In the genomic region with DNA sequence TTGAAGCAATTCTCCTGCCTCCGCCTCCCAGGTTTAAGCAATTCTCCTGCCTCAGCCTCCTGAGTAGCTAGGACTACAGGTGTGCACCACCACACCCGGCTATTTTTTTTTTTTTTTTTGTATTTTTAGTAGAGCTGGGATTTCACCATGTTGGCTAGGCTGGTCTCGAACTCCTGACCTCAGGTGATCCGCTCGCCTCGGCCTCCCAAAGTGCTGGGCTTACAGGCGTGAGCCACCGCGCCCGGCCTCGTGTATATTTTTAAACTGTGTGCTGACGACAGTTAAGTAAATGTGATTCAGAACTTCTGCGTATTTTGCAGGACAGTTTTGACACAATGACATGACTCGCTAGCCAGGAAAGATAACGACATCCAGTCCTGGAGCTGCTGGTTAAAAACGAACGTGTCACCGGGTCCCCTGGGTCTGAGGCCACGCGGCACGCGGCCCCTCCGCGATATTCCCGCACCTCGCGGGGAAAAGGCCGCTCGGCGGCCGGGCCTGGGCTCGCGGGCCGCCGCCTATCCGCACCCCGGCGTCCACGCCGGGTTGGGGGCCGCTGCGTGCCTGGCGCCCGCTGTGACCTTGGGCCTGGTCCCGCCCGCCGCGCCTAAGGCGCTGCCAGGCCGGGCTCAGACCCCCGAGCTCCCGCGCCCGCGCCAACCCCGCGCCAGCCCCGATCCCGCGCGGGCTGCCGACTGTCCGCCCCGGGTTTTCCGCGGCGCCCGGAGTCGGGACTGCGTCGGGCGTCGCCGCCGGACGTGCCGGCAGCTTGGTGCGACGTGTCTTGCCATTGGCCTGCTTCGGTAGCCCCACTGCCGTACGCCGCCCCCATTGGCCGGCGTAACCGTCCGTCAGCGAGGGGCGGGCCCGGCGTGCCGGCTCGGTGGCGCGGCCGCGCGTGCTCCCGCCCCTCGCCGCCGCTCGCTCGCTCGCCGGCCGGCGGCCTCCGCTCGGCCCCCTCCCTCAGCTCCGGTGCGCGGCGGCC, we compare ENCODE assay signal across 1 cellular context.
A peak's percentile ranks its signal among the peaks of the same experiment; 100 is the strongest.
TF ChIP-seq lines count a peak whose summit lies in the region.

A gene (plus strand): TSS at position 907 of the 985 bp plus-strand sequence. CDS start 157 bp downstream, outside the sequence.

TF ChIP-seq in GM12878, 131 proteins besides CTCF, POLR2A, EP300 and RAD21 (continued from another document and continues in another):
- TF ChIP-seq, protein P1, sequence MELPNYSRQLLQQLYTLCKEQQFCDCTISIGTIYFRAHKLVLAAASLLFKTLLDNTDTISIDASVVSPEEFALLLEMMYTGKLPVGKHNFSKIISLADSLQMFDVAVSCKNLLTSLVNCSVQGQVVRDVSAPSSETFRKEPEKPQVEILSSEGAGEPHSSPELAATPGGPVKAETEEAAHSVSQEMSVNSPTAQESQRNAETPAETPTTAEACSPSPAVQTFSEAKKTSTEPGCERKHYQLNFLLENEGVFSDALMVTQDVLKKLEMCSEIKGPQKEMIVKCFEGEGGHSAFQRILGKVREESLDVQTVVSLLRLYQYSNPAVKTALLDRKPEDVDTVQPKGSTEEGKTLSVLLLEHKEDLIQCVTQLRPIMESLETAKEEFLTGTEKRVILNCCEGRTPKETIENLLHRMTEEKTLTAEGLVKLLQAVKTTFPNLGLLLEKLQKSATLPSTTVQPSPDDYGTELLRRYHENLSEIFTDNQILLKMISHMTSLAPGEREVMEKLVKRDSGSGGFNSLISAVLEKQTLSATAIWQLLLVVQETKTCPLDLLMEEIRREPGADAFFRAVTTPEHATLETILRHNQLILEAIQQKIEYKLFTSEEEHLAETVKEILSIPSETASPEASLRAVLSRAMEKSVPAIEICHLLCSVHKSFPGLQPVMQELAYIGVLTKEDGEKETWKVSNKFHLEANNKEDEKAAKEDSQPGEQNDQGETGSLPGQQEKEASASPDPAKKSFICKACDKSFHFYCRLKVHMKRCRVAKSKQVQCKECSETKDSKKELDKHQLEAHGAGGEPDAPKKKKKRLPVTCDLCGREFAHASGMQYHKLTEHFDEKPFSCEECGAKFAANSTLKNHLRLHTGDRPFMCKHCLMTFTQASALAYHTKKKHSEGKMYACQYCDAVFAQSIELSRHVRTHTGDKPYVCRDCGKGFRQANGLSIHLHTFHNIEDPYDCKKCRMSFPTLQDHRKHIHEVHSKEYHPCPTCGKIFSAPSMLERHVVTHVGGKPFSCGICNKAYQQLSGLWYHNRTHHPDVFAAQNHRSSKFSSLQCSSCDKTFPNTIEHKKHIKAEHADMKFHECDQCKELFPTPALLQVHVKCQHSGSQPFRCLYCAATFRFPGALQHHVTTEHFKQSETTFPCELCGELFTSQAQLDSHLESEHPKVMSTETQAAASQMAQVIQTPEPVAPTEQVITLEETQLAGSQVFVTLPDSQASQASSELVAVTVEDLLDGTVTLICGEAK (IDR thresholded peaks at IDR 0.05; ENCODE audit: borderline replicate concordance) = 0 out of 2 replicates have a peak, but pooled peaks have one; percentile 15
- TF ChIP-seq ESRRA (IDR thresholded peaks at IDR 0.05; ENCODE audit: low read length) (peak; percentile 83; the same call in 1 of the 2 replicates), SREBF1 (IDR thresholded peaks at IDR 0.05; ENCODE audit: low read length) (0 out of 2 replicates have a peak, but pooled peaks have one; percentile 16), NFYA (IDR thresholded peaks at IDR 0.05; ENCODE audit: borderline replicate concordance, low read depth, low read length) (peak; percentile 19; the same call in 1 of the 2 replicates), LARP7 (IDR thresholded peaks at IDR 0.05) (peak; percentile 100), FOS (IDR thresholded peaks at IDR 0.05; ENCODE audit: borderline replicate concordance, extremely low read depth, insufficient read length) (peak; percentile 69), CHD1 (IDR thresholded peaks at IDR 0.05; ENCODE audit: low read depth, low read length) (no peak), RUNX3 (IDR thresholded peaks at IDR 0.05; ENCODE audit: low read length) (peak; percentile 17; the same call in 1 of the 2 replicates), IKZF2 (IDR thresholded peaks at IDR 0.05) (peak in 1 of 2 experiments; percentile 31; a peak in 1 of 4 replicates), TAF1 (IDR thresholded peaks at IDR 0.05; ENCODE audit: borderline replicate concordance, low read depth, low read length) (peak; percentile 73; the same call in 1 of the 2 replicates), SPI1 (IDR thresholded peaks at IDR 0.05; ENCODE audit: borderline replicate concordance, insufficient read depth, low read depth, low read length) (no peak), SMAD5 (IDR thresholded peaks at IDR 0.05; ENCODE audit: low read depth) (no peak), NBN (IDR thresholded peaks at IDR 0.05) (0 out of 2 replicates have a peak, but pooled peaks have one; percentile 43), NR2C2 (IDR thresholded peaks at IDR 0.05; ENCODE audit: borderline replicate concordance, control insufficient read depth, insufficient read length, low read depth) (no peak), ZNF622 (IDR thresholded peaks at IDR 0.05) (no peak), RELA (IDR thresholded peaks at IDR 0.05; ENCODE audit: borderline replicate concordance, partially characterized antibody) (peak; percentile 67), MYB (IDR thresholded peaks at IDR 0.05; ENCODE audit: borderline replicate concordance, low read depth, low read length) (no peak), RCOR1 (conservative IDR thresholded peaks at IDR 0.05; ENCODE audit: low read depth, low read length) (no peak), FOXM1 (IDR thresholded peaks at IDR 0.05; ENCODE audit: low read depth, low read length) (no peak), HDAC6 (IDR thresholded peaks at IDR 0.05; ENCODE audit: unreplicated experiment) (no peak), MXI1 (IDR thresholded peaks at IDR 0.05; ENCODE audit: low read depth, low read length) (peak; percentile 38; the same call in 1 of the 2 replicates), SREBF2 (IDR thresholded peaks at IDR 0.05; ENCODE audit: low read length) (peak; percentile 33; the same call in 1 of the 2 replicates), CBFB (IDR thresholded peaks at IDR 0.05; ENCODE audit: low read depth) (0 out of 2 replicates have a peak, but pooled peaks have one; percentile 51), CBX3 (IDR thresholded peaks at IDR 0.05; ENCODE audit: borderline replicate concordance, low read depth) (no peak), EZH2 (IDR thresholded peaks at IDR 0.05; ENCODE audit: borderline replicate concordance, control insufficient read depth, low read depth, low read length) (no peak), TARDBP (IDR thresholded peaks at IDR 0.05; ENCODE audit: borderline replicate concordance) (no peak), BACH1 (IDR thresholded peaks at IDR 0.05; ENCODE audit: borderline replicate concordance) (peak; percentile 98), HDGF (IDR thresholded peaks at IDR 0.05) (no peak), RFX5 (IDR thresholded peaks at IDR 0.05; ENCODE audit: low read depth, low read length) (no peak), SIX5 (IDR thresholded peaks at IDR 0.05; ENCODE audit: low read depth, low read length, severe bottlenecking) (no peak)
- TF ChIP-seq, protein P2, sequence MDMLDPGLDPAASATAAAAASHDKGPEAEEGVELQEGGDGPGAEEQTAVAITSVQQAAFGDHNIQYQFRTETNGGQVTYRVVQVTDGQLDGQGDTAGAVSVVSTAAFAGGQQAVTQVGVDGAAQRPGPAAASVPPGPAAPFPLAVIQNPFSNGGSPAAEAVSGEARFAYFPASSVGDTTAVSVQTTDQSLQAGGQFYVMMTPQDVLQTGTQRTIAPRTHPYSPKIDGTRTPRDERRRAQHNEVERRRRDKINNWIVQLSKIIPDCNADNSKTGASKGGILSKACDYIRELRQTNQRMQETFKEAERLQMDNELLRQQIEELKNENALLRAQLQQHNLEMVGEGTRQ (IDR thresholded peaks at IDR 0.05; ENCODE audit: borderline replicate concordance, low read depth, low read length) = no peak
- TF ChIP-seq, protein P3, sequence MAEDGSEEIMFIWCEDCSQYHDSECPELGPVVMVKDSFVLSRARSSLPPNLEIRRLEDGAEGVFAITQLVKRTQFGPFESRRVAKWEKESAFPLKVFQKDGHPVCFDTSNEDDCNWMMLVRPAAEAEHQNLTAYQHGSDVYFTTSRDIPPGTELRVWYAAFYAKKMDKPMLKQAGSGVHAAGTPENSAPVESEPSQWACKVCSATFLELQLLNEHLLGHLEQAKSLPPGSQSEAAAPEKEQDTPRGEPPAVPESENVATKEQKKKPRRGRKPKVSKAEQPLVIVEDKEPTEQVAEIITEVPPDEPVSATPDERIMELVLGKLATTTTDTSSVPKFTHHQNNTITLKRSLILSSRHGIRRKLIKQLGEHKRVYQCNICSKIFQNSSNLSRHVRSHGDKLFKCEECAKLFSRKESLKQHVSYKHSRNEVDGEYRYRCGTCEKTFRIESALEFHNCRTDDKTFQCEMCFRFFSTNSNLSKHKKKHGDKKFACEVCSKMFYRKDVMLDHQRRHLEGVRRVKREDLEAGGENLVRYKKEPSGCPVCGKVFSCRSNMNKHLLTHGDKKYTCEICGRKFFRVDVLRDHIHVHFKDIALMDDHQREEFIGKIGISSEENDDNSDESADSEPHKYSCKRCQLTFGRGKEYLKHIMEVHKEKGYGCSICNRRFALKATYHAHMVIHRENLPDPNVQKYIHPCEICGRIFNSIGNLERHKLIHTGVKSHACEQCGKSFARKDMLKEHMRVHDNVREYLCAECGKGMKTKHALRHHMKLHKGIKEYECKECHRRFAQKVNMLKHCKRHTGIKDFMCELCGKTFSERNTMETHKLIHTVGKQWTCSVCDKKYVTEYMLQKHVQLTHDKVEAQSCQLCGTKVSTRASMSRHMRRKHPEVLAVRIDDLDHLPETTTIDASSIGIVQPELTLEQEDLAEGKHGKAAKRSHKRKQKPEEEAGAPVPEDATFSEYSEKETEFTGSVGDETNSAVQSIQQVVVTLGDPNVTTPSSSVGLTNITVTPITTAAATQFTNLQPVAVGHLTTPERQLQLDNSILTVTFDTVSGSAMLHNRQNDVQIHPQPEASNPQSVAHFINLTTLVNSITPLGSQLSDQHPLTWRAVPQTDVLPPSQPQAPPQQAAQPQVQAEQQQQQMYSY (CRISPR knock-in tag; IDR thresholded peaks at IDR 0.05) = no peak
- TF ChIP-seq, protein P4, sequence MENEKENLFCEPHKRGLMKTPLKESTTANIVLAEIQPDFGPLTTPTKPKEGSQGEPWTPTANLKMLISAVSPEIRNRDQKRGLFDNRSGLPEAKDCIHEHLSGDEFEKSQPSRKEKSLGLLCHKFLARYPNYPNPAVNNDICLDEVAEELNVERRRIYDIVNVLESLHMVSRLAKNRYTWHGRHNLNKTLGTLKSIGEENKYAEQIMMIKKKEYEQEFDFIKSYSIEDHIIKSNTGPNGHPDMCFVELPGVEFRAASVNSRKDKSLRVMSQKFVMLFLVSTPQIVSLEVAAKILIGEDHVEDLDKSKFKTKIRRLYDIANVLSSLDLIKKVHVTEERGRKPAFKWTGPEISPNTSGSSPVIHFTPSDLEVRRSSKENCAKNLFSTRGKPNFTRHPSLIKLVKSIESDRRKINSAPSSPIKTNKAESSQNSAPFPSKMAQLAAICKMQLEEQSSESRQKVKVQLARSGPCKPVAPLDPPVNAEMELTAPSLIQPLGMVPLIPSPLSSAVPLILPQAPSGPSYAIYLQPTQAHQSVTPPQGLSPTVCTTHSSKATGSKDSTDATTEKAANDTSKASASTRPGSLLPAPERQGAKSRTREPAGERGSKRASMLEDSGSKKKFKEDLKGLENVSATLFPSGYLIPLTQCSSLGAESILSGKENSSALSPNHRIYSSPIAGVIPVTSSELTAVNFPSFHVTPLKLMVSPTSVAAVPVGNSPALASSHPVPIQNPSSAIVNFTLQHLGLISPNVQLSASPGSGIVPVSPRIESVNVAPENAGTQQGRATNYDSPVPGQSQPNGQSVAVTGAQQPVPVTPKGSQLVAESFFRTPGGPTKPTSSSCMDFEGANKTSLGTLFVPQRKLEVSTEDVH (IDR thresholded peaks at IDR 0.05; ENCODE audit: low read depth, partially characterized antibody) = no peak
- TF ChIP-seq, protein P5, sequence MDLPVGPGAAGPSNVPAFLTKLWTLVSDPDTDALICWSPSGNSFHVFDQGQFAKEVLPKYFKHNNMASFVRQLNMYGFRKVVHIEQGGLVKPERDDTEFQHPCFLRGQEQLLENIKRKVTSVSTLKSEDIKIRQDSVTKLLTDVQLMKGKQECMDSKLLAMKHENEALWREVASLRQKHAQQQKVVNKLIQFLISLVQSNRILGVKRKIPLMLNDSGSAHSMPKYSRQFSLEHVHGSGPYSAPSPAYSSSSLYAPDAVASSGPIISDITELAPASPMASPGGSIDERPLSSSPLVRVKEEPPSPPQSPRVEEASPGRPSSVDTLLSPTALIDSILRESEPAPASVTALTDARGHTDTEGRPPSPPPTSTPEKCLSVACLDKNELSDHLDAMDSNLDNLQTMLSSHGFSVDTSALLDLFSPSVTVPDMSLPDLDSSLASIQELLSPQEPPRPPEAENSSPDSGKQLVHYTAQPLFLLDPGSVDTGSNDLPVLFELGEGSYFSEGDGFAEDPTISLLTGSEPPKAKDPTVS (IDR thresholded peaks at IDR 0.05; ENCODE audit: low read depth, low read length) = no peak
- TF ChIP-seq, protein P6, sequence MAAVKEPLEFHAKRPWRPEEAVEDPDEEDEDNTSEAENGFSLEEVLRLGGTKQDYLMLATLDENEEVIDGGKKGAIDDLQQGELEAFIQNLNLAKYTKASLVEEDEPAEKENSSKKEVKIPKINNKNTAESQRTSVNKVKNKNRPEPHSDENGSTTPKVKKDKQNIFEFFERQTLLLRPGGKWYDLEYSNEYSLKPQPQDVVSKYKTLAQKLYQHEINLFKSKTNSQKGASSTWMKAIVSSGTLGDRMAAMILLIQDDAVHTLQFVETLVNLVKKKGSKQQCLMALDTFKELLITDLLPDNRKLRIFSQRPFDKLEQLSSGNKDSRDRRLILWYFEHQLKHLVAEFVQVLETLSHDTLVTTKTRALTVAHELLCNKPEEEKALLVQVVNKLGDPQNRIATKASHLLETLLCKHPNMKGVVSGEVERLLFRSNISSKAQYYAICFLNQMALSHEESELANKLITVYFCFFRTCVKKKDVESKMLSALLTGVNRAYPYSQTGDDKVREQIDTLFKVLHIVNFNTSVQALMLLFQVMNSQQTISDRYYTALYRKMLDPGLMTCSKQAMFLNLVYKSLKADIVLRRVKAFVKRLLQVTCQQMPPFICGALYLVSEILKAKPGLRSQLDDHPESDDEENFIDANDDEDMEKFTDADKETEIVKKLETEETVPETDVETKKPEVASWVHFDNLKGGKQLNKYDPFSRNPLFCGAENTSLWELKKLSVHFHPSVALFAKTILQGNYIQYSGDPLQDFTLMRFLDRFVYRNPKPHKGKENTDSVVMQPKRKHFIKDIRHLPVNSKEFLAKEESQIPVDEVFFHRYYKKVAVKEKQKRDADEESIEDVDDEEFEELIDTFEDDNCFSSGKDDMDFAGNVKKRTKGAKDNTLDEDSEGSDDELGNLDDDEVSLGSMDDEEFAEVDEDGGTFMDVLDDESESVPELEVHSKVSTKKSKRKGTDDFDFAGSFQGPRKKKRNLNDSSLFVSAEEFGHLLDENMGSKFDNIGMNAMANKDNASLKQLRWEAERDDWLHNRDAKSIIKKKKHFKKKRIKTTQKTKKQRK (IDR thresholded peaks at IDR 0.05; ENCODE audit: low read depth, low read length) = no peak
- TF ChIP-seq, protein P7, sequence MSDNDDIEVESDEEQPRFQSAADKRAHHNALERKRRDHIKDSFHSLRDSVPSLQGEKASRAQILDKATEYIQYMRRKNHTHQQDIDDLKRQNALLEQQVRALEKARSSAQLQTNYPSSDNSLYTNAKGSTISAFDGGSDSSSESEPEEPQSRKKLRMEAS (IDR thresholded peaks at IDR 0.05; ENCODE audit: low read depth, low read length) = peak; percentile 18; the same call in 1 of the 2 replicates
- TF ChIP-seq, protein P8, sequence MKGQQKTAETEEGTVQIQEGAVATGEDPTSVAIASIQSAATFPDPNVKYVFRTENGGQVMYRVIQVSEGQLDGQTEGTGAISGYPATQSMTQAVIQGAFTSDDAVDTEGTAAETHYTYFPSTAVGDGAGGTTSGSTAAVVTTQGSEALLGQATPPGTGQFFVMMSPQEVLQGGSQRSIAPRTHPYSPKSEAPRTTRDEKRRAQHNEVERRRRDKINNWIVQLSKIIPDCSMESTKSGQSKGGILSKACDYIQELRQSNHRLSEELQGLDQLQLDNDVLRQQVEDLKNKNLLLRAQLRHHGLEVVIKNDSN (IDR thresholded peaks at IDR 0.05; ENCODE audit: borderline replicate concordance, extremely low read length, insufficient read depth, low read depth, low read length) = no peak
